27 cellular contexts compared by ENCODE assay signal in the genomic region with DNA sequence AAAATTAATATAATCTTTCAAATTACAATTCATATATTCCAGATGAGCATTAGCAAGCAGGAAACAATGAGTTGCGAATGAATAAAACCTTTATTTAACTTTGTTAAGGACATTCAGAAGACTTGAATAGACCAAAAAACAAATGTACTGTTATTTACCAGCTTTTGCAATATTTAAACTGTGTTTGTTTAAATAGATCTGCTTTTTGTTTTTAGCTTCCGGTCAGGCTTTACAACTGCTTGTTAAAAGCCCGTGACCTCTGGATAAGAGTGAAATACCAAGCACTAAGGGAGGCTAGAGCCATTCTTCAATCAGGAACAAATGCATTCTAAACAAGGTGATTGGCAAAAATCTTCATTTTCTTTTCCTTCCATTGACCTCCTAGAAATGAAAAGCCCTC.
"Had no signal": no experiment of that assay in that cellular context is flagged by ENCODE, and none has a peak within 500 bp of the region (broad histone marks: within the 10 kb centered on the region; RNA-seq: fewer than 3 reads in every experiment).

No MANE protein-coding gene starts in this region.

- H3K4me3 ChIP-seq: heart right ventricle, pancreas, prostate gland, sigmoid colon, stomach, thyroid gland, upper lobe of left lung, vagina had no signal

- H3K27ac ChIP-seq: heart right ventricle, pancreas, prostate gland, sigmoid colon, stomach, thyroid gland, upper lobe of left lung, vagina, VCaP had no signal

- H3K36me3 Mint-ChIP-seq: mesothelial cell of epicardium; naive B cell; stimulated activated naive B cell treated with anti-CD40 and anti-IgM and Interleukin-4, amounts not matched to agents 10 μg/mL and 1 μg/mL and 100 μg/mL, for 72 hours had no signal

- H3K36me3 ChIP-seq: heart right ventricle, pancreas, prostate gland, sigmoid colon, stomach, thyroid gland, upper lobe of left lung, vagina had no signal

- DNase-seq: activated CD4-positive, alpha-beta T cell treated with anti-CD3 and anti-CD28 coated beads for 4 hours; activated CD4-positive, alpha-beta T cell treated with anti-CD3 and anti-CD28 coated beads, Interleukin-2, amount 50 U/mL, for 4 hours; activated effector memory CD4-positive, alpha-beta T cell treated with Interleukin-2 at 50 U/mL for 16 hours; activated naive CD4-positive, alpha-beta T cell treated with Interleukin-2 at 50 U/mL for 16 hours; activated T-cell treated with anti-CD3 and anti-CD28 coated beads for 4 hours; anterior cingulate cortex; effector CD8-positive, alpha-beta T cell; foreskin fibroblast; heart right ventricle; naive B cell; nephron progenitor cell; pancreas; retina; sigmoid colon; small intestine; stimulated activated naive B cell treated with anti-CD40 and anti-IgM and Interleukin-4, amounts not matched to agents 10 μg/mL and 1 μg/mL and 100 μg/mL, for 72 hours; stomach; thyroid gland; upper lobe of left lung had no signal

- H3K27ac Mint-ChIP-seq: activated naive CD8-positive, alpha-beta T cell; mesothelial cell of epicardium; naive B cell; nephron progenitor cell; stimulated activated naive B cell treated with anti-CD40 and anti-IgM and Interleukin-4, amounts not matched to agents 10 μg/mL and 1 μg/mL and 100 μg/mL, for 72 hours had no signal

- H3K4me1 Mint-ChIP-seq: central memory CD8-positive, alpha-beta T cell; mesothelial cell of epicardium; naive B cell; nephron progenitor cell; stimulated activated naive B cell treated with anti-CD40 and anti-IgM and Interleukin-4, amounts not matched to agents 10 μg/mL and 1 μg/mL and 100 μg/mL, for 72 hours had no signal

- H3K4me3 Mint-ChIP-seq: activated naive CD8-positive, alpha-beta T cell; central memory CD8-positive, alpha-beta T cell; mesothelial cell of epicardium; naive B cell; nephron progenitor cell; stimulated activated naive B cell treated with anti-CD40 and anti-IgM and Interleukin-4, amounts not matched to agents 10 μg/mL and 1 μg/mL and 100 μg/mL, for 72 hours had no signal

- H3K4me1 ChIP-seq: heart right ventricle, pancreas, prostate gland, sigmoid colon, stomach, thyroid gland, upper lobe of left lung, vagina had no signal

- ATAC-seq: heart right ventricle; pancreas; stimulated activated naive B cell treated with anti-CD40 and anti-IgM and Interleukin-4, amounts not matched to agents 10 μg/mL and 1 μg/mL and 100 μg/mL, for 72 hours had no signal

- H3K27me3 Mint-ChIP-seq: activated naive CD8-positive, alpha-beta T cell; central memory CD8-positive, alpha-beta T cell; naive B cell; stimulated activated naive B cell treated with anti-CD40 and anti-IgM and Interleukin-4, amounts not matched to agents 10 μg/mL and 1 μg/mL and 100 μg/mL, for 72 hours had no signal

- FAIRE-seq: bronchial epithelial cell, pancreas, small intestine, TTC549 had no signal

- H3K27me3 ChIP-seq: heart right ventricle, pancreas, sigmoid colon, stomach, thyroid gland, upper lobe of left lung, vagina had no signal
